In genomic region chr9:81689093-81689342, GRCh38 we compare ENCODE assay signal across 8 cellular contexts. TPM values are rescaled to one million over a fixed set of nuclear protein-coding genes. Genes with fewer than 3 reads are reported as not detected.
A peak's percentile ranks its signal among the peaks of the same experiment; 100 is the strongest.
DNase-seq lines count a peak whose midpoint lies in the region; ATAC-seq and TF ChIP-seq lines count a peak whose summit lies in the region.
"Not testable (repeated sequence)": the region's sequence is repeated elsewhere in the genome, so short reads cannot be mapped to it uniquely, and the experiment has no call there.

No MANE protein-coding gene starts in this region.

- peak overlapping the region; percentile 80 to 88 (median 82) for H3K4me3 Mint-ChIP-seq in T-cell
- peak overlapping the region; percentile 100 for H3K4me3 Mint-ChIP-seq in memory B cell

- peaks cover 0 to 20% of the 10 kb centered on the region in 2 donors for H3K27me3 Mint-ChIP-seq in T-cell
- H3K27me3 Mint-ChIP-seq in memory B cell: not testable (repeated sequence)

- intact Hi-C loops in A673 (cut with micrococcal nuclease; ENCODE audit: unreplicated experiment) (loop anchor here (2.0 kb wide), 1 partner anchor 166 kb away; no protein-coding TSS in a partner anchor), gastrocnemius medialis (cut with DNase I; ENCODE audit: low total_unique reads) (loop anchor here (1.0 to 10.0 kb wide), 8 partner anchors 77 to 1624 kb away; no protein-coding TSS in a partner anchor)

- H3K4me3 ChIP-seq in A673 (ENCODE audit: low read depth, low read length, poor library complexity, severe bottlenecking) (peak overlapping the region; percentile 40), astrocyte of the cerebellum (ENCODE audit: low read depth, low read length) (peak overlapping the region; percentile 96), fibroblast of mammary gland (ENCODE audit: control insufficient read depth, low read depth, low read length) (peak overlapping the region; percentile 51), gastrocnemius medialis (peak overlapping the region; percentile 74 to 92 (median 86))

- in situ Hi-C loops in astrocyte of the cerebellum (cut with HindIII; ENCODE audit: low sequenced_read_pairs): loop anchor here (25.0 kb wide), 2 partner anchors 923 to 1077 kb away; no protein-coding TSS in a partner anchor
- in situ Hi-C loops in gastrocnemius medialis (cut with MboI; ENCODE audit: low sequenced_read_pairs in 4 of 4): not testable (repeated sequence)

- not testable (repeated sequence) for TF ChIP-seq CTCF in A673 (conservative IDR thresholded peaks at IDR 0.05; ENCODE audit: low read depth, low read length); astrocyte of the cerebellum (IDR thresholded peaks at IDR 0.05; ENCODE audit: low read depth, low read length, missing control alignments); fibroblast of mammary gland (conservative IDR thresholded peaks at IDR 0.05; ENCODE audit: control insufficient read depth, insufficient read depth, low read depth, low read length); gastrocnemius medialis (IDR thresholded peaks at IDR 0.05 in 4 of 5, conservative IDR thresholded peaks at IDR 0.05 in 1 of 5)

- ATAC-seq in GM19395 (IDR thresholded peaks at IDR 0.05; ENCODE audit: unreplicated experiment) (peak; percentile 29), HG03280 (IDR thresholded peaks at IDR 0.05; ENCODE audit: unreplicated experiment) (peak; percentile 21), gastrocnemius medialis (peak in 1 of 2 donors; percentile 25)
- ATAC-seq in T-cell (replicated peaks in 1 of 4); memory B cell (ENCODE audit: low read depth): not testable (repeated sequence)

- H3K36me3 Mint-ChIP-seq in T-cell, memory B cell: not testable (repeated sequence)

- peaks cover 41% of the 10 kb centered on the region for H3K27me3 ChIP-seq in A673 (replicated peaks; ENCODE audit: insufficient read depth, low read depth, low read length, poor library complexity)
- H3K27me3 ChIP-seq in gastrocnemius medialis: not testable (repeated sequence)

- H3K27ac Mint-ChIP-seq in T-cell: not testable (repeated sequence)
- peak overlapping the region; percentile 92 for H3K27ac Mint-ChIP-seq in memory B cell

- not testable (repeated sequence) for BruUV-seq in A673 (replicated peaks; lab: Mats Ljungman, UMichigan)

- not testable (repeated sequence) for H3K4me1 ChIP-seq in A673 (ENCODE audit: insufficient read depth, low read length, poor library complexity, severe bottlenecking)
- H3K4me1 ChIP-seq in gastrocnemius medialis: peaks cover 28 to 34% of the 10 kb centered on the region in 2 donors

- POLR2A ChIA-PET in A673 (lab: Charles Lee; ENCODE audit: low non-redundant PET); T-cell (lab: Charles Lee): not testable (repeated sequence)

- not testable (repeated sequence) for H3K27ac ChIP-seq in A673 (ENCODE audit: low read depth, low read length, poor library complexity, severe bottlenecking)
- H3K27ac ChIP-seq in gastrocnemius medialis: peak overlapping the region; percentile 94 to 98 (median 96)

- H3K36me3 ChIP-seq in A673 (ENCODE audit: insufficient read depth, low read length, poor library complexity, severe bottlenecking); gastrocnemius medialis: not testable (repeated sequence)

- DNase-seq in A673 (ENCODE audit: low spot score); astrocyte of the cerebellum (ENCODE audit: low read depth); fibroblast of mammary gland (ENCODE audit: low read depth); memory B cell (ENCODE audit: low spot score in 2 of 2); gastrocnemius medialis: not testable (repeated sequence)
- DNase-seq in T-cell: peak in 1 of 34 experiments; percentile 9

- H3K9me3 Mint-ChIP-seq in T-cell, memory B cell: not testable (repeated sequence)

- TF ChIP-seq POLR2A in gastrocnemius medialis (IDR thresholded peaks at IDR 0.05): not testable (repeated sequence)

- H3K9me3 ChIP-seq in A673 (ENCODE audit: low read depth, low read length, poor library complexity, severe bottlenecking); gastrocnemius medialis: not testable (repeated sequence)

- CTCF ChIA-PET in A673 (lab: Charles Lee): not testable (repeated sequence)
- CTCF ChIA-PET in T-cell (lab: Charles Lee): interaction anchor here in 1 of 2 donors (0.6 kb wide), 1 partner anchor 45 kb away, joined by 3 read pairs; no protein-coding TSS in a partner anchor

- H3K4me1 Mint-ChIP-seq in T-cell: peaks cover 0 to 24% (median 18%) of the 10 kb centered on the region in 3 donors
- not testable (repeated sequence) for H3K4me1 Mint-ChIP-seq in memory B cell

RNA-seq across cellular contexts. Expression of gene TLE1, which starts 0.3 kb away (rescaled TPM):
- total RNA-seq in A673 (2021) (2.2 and 3.1 TPM in 2 replicates), T-cell (1 to 10 TPM; 1.3 to 3.5 (median 2.8) TPM), gastrocnemius medialis (100 to 1,000 TPM in 1 of 4 donors, 10 to 100 TPM in 3; 32.0 to 159 (median 55.4) TPM)

Comparison
In these comparisons a context has a peak if more than half of its experiments do, and no peak if none do; other contexts are left out.
1. H3K4me3 ChIP-seq: peak in every context shown above with its lines; median percentile 96 in astrocyte of the cerebellum; 86 in gastrocnemius medialis; 51 in fibroblast of mammary gland; 40 in A673.